ENCODE assay signal across 1 cellular context in the genomic region with DNA sequence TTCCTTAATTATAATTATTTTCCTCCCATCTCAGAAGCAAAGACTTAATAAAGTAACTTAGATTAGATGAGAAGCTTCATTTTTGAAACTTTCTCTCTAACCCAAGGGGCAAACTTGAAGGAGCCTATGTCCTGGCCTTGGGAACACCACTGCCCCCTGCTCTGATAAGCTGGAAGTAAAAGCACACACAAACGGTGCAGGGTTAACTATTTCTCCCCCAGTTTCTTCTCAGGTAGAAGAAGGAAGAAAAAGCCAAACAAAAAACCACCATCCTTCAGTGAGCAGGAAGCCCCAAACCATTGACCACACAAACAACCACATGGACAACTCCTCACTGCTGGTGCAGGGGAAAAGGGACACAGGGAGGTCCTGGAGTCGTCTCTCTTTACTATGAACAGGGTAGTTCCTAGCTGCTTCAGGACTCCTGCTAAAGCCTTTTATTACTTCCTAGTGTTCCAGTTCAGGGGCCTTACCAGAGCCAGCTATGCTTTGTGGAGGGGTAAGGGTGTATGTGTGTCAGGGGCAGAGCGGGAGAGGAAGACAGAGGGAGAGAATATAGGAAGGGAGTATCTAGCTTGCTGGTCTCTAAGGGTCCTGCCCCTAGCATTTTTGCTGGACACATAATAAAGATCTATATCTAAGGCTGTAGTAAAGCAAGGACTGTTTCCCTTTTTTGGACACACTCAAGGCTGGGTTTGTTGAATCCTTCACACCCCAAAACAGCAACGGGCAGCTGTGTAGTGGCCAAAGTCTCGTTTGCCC.
TF ChIP-seq lines count a peak whose summit lies in the region.

No MANE protein-coding gene starts in this region.

TF ChIP-seq in A549, 52 proteins besides CTCF, POLR2A, EP300 and RAD21 (continued from another document):
- TF ChIP-seq, protein P1, sequence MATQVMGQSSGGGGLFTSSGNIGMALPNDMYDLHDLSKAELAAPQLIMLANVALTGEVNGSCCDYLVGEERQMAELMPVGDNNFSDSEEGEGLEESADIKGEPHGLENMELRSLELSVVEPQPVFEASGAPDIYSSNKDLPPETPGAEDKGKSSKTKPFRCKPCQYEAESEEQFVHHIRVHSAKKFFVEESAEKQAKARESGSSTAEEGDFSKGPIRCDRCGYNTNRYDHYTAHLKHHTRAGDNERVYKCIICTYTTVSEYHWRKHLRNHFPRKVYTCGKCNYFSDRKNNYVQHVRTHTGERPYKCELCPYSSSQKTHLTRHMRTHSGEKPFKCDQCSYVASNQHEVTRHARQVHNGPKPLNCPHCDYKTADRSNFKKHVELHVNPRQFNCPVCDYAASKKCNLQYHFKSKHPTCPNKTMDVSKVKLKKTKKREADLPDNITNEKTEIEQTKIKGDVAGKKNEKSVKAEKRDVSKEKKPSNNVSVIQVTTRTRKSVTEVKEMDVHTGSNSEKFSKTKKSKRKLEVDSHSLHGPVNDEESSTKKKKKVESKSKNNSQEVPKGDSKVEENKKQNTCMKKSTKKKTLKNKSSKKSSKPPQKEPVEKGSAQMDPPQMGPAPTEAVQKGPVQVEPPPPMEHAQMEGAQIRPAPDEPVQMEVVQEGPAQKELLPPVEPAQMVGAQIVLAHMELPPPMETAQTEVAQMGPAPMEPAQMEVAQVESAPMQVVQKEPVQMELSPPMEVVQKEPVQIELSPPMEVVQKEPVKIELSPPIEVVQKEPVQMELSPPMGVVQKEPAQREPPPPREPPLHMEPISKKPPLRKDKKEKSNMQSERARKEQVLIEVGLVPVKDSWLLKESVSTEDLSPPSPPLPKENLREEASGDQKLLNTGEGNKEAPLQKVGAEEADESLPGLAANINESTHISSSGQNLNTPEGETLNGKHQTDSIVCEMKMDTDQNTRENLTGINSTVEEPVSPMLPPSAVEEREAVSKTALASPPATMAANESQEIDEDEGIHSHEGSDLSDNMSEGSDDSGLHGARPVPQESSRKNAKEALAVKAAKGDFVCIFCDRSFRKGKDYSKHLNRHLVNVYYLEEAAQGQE (IDR thresholded peaks at IDR 0.05), result no peak
- TF ChIP-seq RNF2 (IDR thresholded peaks at IDR 0.05; ENCODE audit: borderline replicate concordance, low read depth) (no peak), RFX5 (IDR thresholded peaks at IDR 0.05) (no peak), HDAC2 (IDR thresholded peaks at IDR 0.05) (no peak), HOXB5 (CRISPR knock-in tag; IDR thresholded peaks at IDR 0.05) (no peak), RCOR1 (IDR thresholded peaks at IDR 0.05; ENCODE audit: low read depth, low read length) (no peak), PHF8 (IDR thresholded peaks at IDR 0.05; ENCODE audit: borderline replicate concordance, low read depth) (no peak), CEBPB (IDR thresholded peaks at IDR 0.05) (no peak), HEYL (CRISPR knock-in tag; IDR thresholded peaks at IDR 0.05) (no peak)
- TF ChIP-seq, protein P2, sequence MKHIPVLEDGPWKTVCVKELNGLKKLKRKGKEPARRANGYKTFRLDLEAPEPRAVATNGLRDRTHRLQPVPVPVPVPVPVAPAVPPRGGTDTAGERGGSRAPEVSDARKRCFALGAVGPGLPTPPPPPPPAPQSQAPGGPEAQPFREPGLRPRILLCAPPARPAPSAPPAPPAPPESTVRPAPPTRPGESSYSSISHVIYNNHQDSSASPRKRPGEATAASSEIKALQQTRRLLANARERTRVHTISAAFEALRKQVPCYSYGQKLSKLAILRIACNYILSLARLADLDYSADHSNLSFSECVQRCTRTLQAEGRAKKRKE (CRISPR knock-in tag; IDR thresholded peaks at IDR 0.05; ENCODE audit: low read depth), result no peak
